ENCODE assay signal across 16 cellular contexts in genomic region chr18:36382854-36383253, GRCh38.
"Had no signal": no experiment of that assay in that cellular context is flagged by ENCODE, and none has a peak within 500 bp of the region (broad histone marks: within the 10 kb centered on the region; RNA-seq: fewer than 3 reads in every experiment).

No MANE protein-coding gene starts in this region.

- H3K36me3 ChIP-seq: adrenal gland, left lung, suprapubic skin had no signal

- H3K9me3 Mint-ChIP-seq: activated naive CD4-positive, alpha-beta T cell treated with anti-CD3 and anti-CD28 coated beads, Interleukin-2, amount 50 U/mL, for 72 hours; activated T-helper 1 cell treated with anti-CD3 and anti-CD28 coated beads, Interleukin-12 subunit alpha, Interleukin-12 subunit beta, Interleukin-2, Interleukin-4 antibody, amounts not matched to agents 30 ng/mL and 10 ng/mL and 1 ng/mL, durations not matched to agents 14 hours and 24 hours and 36 hours; naive thymus-derived CD8-positive, alpha-beta T cell; stimulated activated naive CD8-positive, alpha-beta T cell treated with anti-CD3 and anti-CD28 coated beads, Interleukin-15, amount 100 ng/mL, for 72 hours; type B pancreatic cell had no signal

- H3K4me3 Mint-ChIP-seq: activated CD4-positive, alpha-beta T cell treated with anti-CD3 and anti-CD28 coated beads for 36 hours; activated T-helper 1 cell treated with anti-CD3 and anti-CD28 coated beads, Interleukin-12 subunit alpha, Interleukin-12 subunit beta, Interleukin-2, Interleukin-4 antibody, amounts not matched to agents 30 ng/mL and 10 ng/mL and 1 ng/mL, durations not matched to agents 14 hours and 24 hours and 36 hours; naive thymus-derived CD8-positive, alpha-beta T cell; stimulated activated naive CD8-positive, alpha-beta T cell treated with anti-CD3 and anti-CD28 coated beads, Interleukin-15, amount 100 ng/mL, for 72 hours; type B pancreatic cell had no signal

- H3K4me1 Mint-ChIP-seq: activated CD4-positive, alpha-beta T cell treated with anti-CD3 and anti-CD28 coated beads for 36 hours; naive thymus-derived CD8-positive, alpha-beta T cell; stimulated activated naive CD8-positive, alpha-beta T cell treated with anti-CD3 and anti-CD28 coated beads, Interleukin-15, amount 100 ng/mL, for 72 hours had no signal

- DNase-seq: activated CD4-positive, alpha-beta T cell treated with anti-CD3 and anti-CD28 coated beads for 36 hours; activated CD4-positive, alpha-beta T cell treated with anti-CD3 and anti-CD28 coated beads, Interleukin-2, amount 50 U/mL, for 48 hours; activated gamma-delta T cell treated with Interleukin-2 at 50 U/mL for 16 hours; dermis blood vessel endothelial cell; effector memory CD4-positive, alpha-beta T cell; hypothalamus; left lung; naive thymus-derived CD8-positive, alpha-beta T cell; nucleus accumbens; retina; stimulated activated naive CD8-positive, alpha-beta T cell treated with anti-CD3 and anti-CD28 coated beads, Interleukin-15, amount 100 ng/mL, for 72 hours had no signal

- H3K9me3 ChIP-seq: adrenal gland, left lung, suprapubic skin had no signal

- H3K27ac Mint-ChIP-seq: activated CD4-positive, alpha-beta T cell treated with anti-CD3 and anti-CD28 coated beads for 36 hours; activated naive CD4-positive, alpha-beta T cell treated with anti-CD3 and anti-CD28 coated beads, Interleukin-2, amount 50 U/mL, for 72 hours; activated T-helper 1 cell treated with anti-CD3 and anti-CD28 coated beads, Interleukin-12 subunit alpha, Interleukin-12 subunit beta, Interleukin-2, Interleukin-4 antibody, amounts not matched to agents 30 ng/mL and 10 ng/mL and 1 ng/mL, durations not matched to agents 14 hours and 24 hours and 36 hours; naive thymus-derived CD8-positive, alpha-beta T cell; stimulated activated naive CD8-positive, alpha-beta T cell treated with anti-CD3 and anti-CD28 coated beads, Interleukin-15, amount 100 ng/mL, for 72 hours; type B pancreatic cell had no signal

- H3K27me3 ChIP-seq: adrenal gland, left lung, suprapubic skin had no signal

- H3K4me1 ChIP-seq: left lung had no signal

- ATAC-seq: activated CD4-positive, alpha-beta T cell treated with anti-CD3 and anti-CD28 coated beads for 36 hours; activated naive CD4-positive, alpha-beta T cell treated with anti-CD3 and anti-CD28 coated beads, Interleukin-2, amount 50 U/mL, for 72 hours; left lung; naive thymus-derived CD8-positive, alpha-beta T cell; stimulated activated naive CD8-positive, alpha-beta T cell treated with anti-CD3 and anti-CD28 coated beads, Interleukin-15, amount 100 ng/mL, for 72 hours had no signal

- H3K4me3 ChIP-seq: adrenal gland, left lung, suprapubic skin had no signal

- H3K27ac ChIP-seq: left lung, suprapubic skin had no signal

- H3K36me3 Mint-ChIP-seq: activated naive CD4-positive, alpha-beta T cell treated with anti-CD3 and anti-CD28 coated beads, Interleukin-2, amount 50 U/mL, for 72 hours; naive thymus-derived CD8-positive, alpha-beta T cell; type B pancreatic cell had no signal
